8 cellular contexts compared by ENCODE assay signal in the genomic region with DNA sequence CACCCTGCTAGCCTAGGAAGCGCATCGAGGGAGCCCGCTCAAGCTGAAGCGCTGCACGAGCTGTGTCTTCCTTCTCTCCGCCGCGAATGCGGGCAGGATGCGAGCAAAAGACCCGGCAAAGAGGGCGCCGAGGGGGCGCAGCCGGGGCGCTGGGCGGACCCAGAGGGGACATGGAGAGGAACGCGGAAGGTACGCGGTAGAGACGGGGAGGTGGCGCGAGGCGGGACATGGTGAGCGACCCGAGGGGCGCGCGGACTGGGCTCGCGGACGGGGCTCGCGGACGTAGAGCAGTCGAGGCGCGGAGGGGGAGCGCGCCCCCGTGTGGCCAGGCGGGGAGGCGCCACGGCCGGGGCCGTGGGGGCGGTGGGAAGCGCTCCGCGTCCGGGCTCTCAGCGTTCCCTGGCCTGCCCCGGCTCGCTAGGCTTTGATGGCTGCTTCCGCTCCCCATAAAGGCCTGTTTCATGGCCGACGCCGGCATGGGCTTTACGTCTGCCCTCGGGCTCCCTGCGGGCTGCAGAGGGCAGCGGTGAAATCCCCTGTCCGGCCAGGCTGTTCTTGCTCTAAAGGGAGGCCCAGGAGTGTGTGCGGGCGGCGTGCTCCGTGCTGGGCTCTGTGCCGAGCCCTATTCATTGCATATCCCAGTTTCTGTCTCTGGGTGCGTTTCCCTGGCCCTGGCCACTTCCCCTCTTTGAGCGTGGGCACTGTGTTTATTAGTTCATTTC. TPM values are rescaled to one million over a fixed set of nuclear protein-coding genes. Genes with fewer than 3 reads are reported as not detected.
A peak's percentile ranks its signal among the peaks of the same experiment; 100 is the strongest.
DNase-seq lines count a peak whose midpoint lies in the region; ATAC-seq and TF ChIP-seq lines count a peak whose summit lies in the region.

No MANE protein-coding gene starts in this region.

- peaks cover 67% of the 10 kb centered on the region for H3K27me3 Mint-ChIP-seq in activated CD4-positive, alpha-beta T cell treated with anti-CD3 and anti-CD28 coated beads for 36 hours

- no peaks in the 10 kb centered on the region for H3K36me3 ChIP-seq in colonic mucosa

- peaks cover 4% of the 10 kb centered on the region for H3K4me1 Mint-ChIP-seq in activated CD4-positive, alpha-beta T cell treated with anti-CD3 and anti-CD28 coated beads for 36 hours

- H3K27me3 ChIP-seq in colonic mucosa: peaks cover 6% of the 10 kb centered on the region

- no peak overlapping the region for H3K27ac ChIP-seq in colonic mucosa

- H3K9ac ChIP-seq in colonic mucosa (ENCODE audit: low read depth in 2 of 2, low read length in 2 of 2): peak overlapping the region; percentile 54 to 69

- H3K4me1 ChIP-seq in colonic mucosa: peaks cover 3% of the 10 kb centered on the region

- peak; percentile 84 for ATAC-seq in activated CD4-positive, alpha-beta T cell treated with anti-CD3 and anti-CD28 coated beads for 36 hours
- ATAC-seq in HG03045 (IDR thresholded peaks at IDR 0.05; ENCODE audit: unreplicated experiment): no peak
- no peak for ATAC-seq in HG03460 (IDR thresholded peaks at IDR 0.05; ENCODE audit: unreplicated experiment)

- peak overlapping the region; percentile 52 for H3K4me3 ChIP-seq in colonic mucosa

- peak overlapping the region; percentile 40 for H3K4me3 Mint-ChIP-seq in activated CD4-positive, alpha-beta T cell treated with anti-CD3 and anti-CD28 coated beads for 36 hours

- H3K9me3 ChIP-seq in colonic mucosa: no peaks in the 10 kb centered on the region

- POLR2A ChIA-PET in activated CD4-positive, alpha-beta T cell treated with anti-CD3 and anti-CD28 coated beads for 36 hours (lab: Charles Lee): interaction anchor here (0.6 kb wide), 1 partner anchor 119 kb away, joined by 11 read pairs; no protein-coding TSS in a partner anchor

- peaks cover 4% of the 10 kb centered on the region for H3K9me3 Mint-ChIP-seq in activated CD4-positive, alpha-beta T cell treated with anti-CD3 and anti-CD28 coated beads for 36 hours (ENCODE audit: low read depth)

- CTCF ChIA-PET in activated CD4-positive, alpha-beta T cell treated with anti-CD3 and anti-CD28 coated beads for 36 hours (lab: Charles Lee): interaction anchor here (0.6 to 2.2 kb wide), 12 partner anchors 8 to 134 kb away, joined by 3 to 10 read pairs (median 4); no protein-coding TSS in a partner anchor

- intact Hi-C loops in activated CD4-positive, alpha-beta T cell treated with anti-CD3 and anti-CD28 coated beads for 36 hours (cut with DNase I, micrococcal nuclease): loop anchor here in 1 of 2 experiments (1.0 to 5.0 kb wide), 2 partner anchors 41 to 502 kb away; no protein-coding TSS in a partner anchor
- intact Hi-C loops in colonic mucosa (cut with DNase I): no loop called here

- H3K27ac Mint-ChIP-seq in activated CD4-positive, alpha-beta T cell treated with anti-CD3 and anti-CD28 coated beads for 36 hours: no peak overlapping the region

- peaks cover 2% of the 10 kb centered on the region for H3K36me3 Mint-ChIP-seq in activated CD4-positive, alpha-beta T cell treated with anti-CD3 and anti-CD28 coated beads for 36 hours (ENCODE audit: low read depth)

- DNase-seq in NCI-H1105 treated with DMSO at 0.1 percent for 48 hours (lab: John Stamatoyannopoulos, UW) (peak; percentile 74), colonic mucosa (peak; percentile 73), left kidney (ENCODE audit: low read depth, low spot score) (peak; percentile 89)
- DNase-seq in activated CD4-positive, alpha-beta T cell treated with anti-CD3 and anti-CD28 coated beads for 36 hours: peak; percentile 78
- peak; percentile 24 to 56 for DNase-seq in stimulated activated CD4-positive, alpha-beta T cell treated with anti-CD3 and anti-CD28 coated beads, Interleukin-1b, Interleukin-23, amount 100 ng/mL, for 4 hours (ENCODE audit: low read depth in 2 of 2)

- TF ChIP-seq CTCF in GM12873 (IDR thresholded peaks at IDR 0.05; ENCODE audit: insufficient read depth, low read depth, low read length, missing control alignments): peak; percentile 74
- TF ChIP-seq CTCF in colonic mucosa (IDR thresholded peaks at IDR 0.05): peak; percentile 94

RNA-seq across cellular contexts. Expression of a gene that starts 31.2 kb away (rescaled TPM):
- total RNA-seq in activated CD4-positive, alpha-beta T cell treated with anti-CD3 and anti-CD28 coated beads for 36 hours: not detected
- total RNA-seq in colonic mucosa: 1 to 10 TPM; 3.4 to 4.0 TPM

RNA-seq across cellular contexts. Expression of a gene that starts 41.7 kb away (rescaled TPM):
- total RNA-seq in activated CD4-positive, alpha-beta T cell treated with anti-CD3 and anti-CD28 coated beads for 36 hours: 1 to 10 TPM; 1.4 to 1.6 TPM
- total RNA-seq in colonic mucosa: 100 to 1,000 TPM; 142 to 152 TPM

Comparison
In these comparisons a context has a peak if more than half of its experiments do, and no peak if none do; other contexts are left out.
1. RNA of a gene that starts 31.2 kb away (total RNA-seq): 3.4 to 4.0 TPM in colonic mucosa; not detected in activated CD4-positive, alpha-beta T cell treated with anti-CD3 and anti-CD28 coated beads for 36 hours; every median in the first group is over 4 times any median in the second.
2. RNA of a gene that starts 41.7 kb away (total RNA-seq): 142 to 152 TPM in colonic mucosa; 1.4 to 1.6 TPM in activated CD4-positive, alpha-beta T cell treated with anti-CD3 and anti-CD28 coated beads for 36 hours; every median in the first group is over 10 times any median in the second.
3. Peak in every context shown above with its lines, with median percentiles within 50 percentile points of each other: DNase-seq.